16 cellular contexts compared by ENCODE assay signal in the genomic region with DNA sequence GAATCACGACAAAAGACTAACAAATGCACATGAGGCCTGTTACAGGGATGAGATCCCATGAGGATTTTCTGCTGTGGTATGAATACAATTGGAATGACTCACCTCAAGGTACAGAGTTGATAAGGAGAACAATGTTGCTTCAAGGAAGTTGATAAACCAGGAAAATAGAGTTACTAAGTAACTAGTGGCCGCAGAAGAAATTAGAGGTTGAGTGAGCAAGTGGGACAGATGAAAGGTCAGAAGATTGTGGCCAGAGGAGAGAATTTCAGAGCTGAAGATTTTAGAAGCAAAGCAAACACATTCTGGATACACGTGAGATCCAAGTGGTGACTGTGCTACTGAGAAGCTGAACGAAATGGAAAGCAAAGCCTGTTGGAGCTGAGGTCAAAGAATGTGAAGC.
DNase-seq lines count a peak whose midpoint lies in the region; ATAC-seq and TF ChIP-seq lines count a peak whose summit lies in the region.
"Had no signal": no experiment of that assay in that cellular context is flagged by ENCODE, and none has a peak within 500 bp of the region (broad histone marks: within the 10 kb centered on the region; RNA-seq: fewer than 3 reads in every experiment).

No MANE protein-coding gene starts in this region.

- TF ChIP-seq EP300 in stomach (IDR thresholded peaks at IDR 0.05) = no peak
- no peak for TF ChIP-seq EP300 in esophagus muscularis mucosa (IDR thresholded peaks at IDR 0.05)
- no peak for TF ChIP-seq EP300 in gastroesophageal sphincter (IDR thresholded peaks at IDR 0.05)

- WGBS in stomach, 5 donors = 22 to 44% (median 31%) methylated on average over 4 of the region's 4 CpGs
- 63% methylated on average over 4 of the region's 4 CpGs for WGBS in esophagus muscularis mucosa
- 57 to 58% methylated on average over 4 of the region's 4 CpGs for WGBS in gastroesophageal sphincter (ENCODE audit: low coverage in 1 of 2), 2 donors

- H3K36me3 ChIP-seq in adipocyte (ENCODE audit: control insufficient read depth, insufficient read depth, low read length, severe bottlenecking) (peaks cover 3% of the 10 kb centered on the region), stomach (peaks cover 0 to 7% (median 5%) of the 10 kb centered on the region in 4 donors), esophagus muscularis mucosa (peaks cover 0 to 16% (median 2%) of the 10 kb centered on the region in 4 donors), gastroesophageal sphincter (peaks cover 0 to 6% of the 10 kb centered on the region in 2 donors)
- H3K36me3 ChIP-seq: SJSA1 had no signal

- H3K9ac ChIP-seq in adipocyte (ENCODE audit: low read length) = no peak overlapping the region

- no peak overlapping the region for H3K4me3 ChIP-seq in adipocyte (ENCODE audit: low read length)
- H3K4me3 ChIP-seq in stomach = peak overlapping the region; percentile 22 to 32 (median 28)
- H3K4me3 ChIP-seq in esophagus muscularis mucosa = no peak overlapping the region
- no peak overlapping the region for H3K4me3 ChIP-seq in gastroesophageal sphincter
- H3K4me3 ChIP-seq: SJSA1, suprapubic skin had no signal

- no peak for TF ChIP-seq CTCF in stomach (IDR thresholded peaks at IDR 0.05)
- TF ChIP-seq CTCF in esophagus muscularis mucosa (IDR thresholded peaks at IDR 0.05) = no peak
- TF ChIP-seq CTCF in gastroesophageal sphincter (IDR thresholded peaks at IDR 0.05) = no peak

- TF ChIP-seq POLR2A in stomach (IDR thresholded peaks at IDR 0.05) = no peak
- TF ChIP-seq POLR2A in esophagus muscularis mucosa (IDR thresholded peaks at IDR 0.05; ENCODE audit: low read depth) = no peak
- no peak for TF ChIP-seq POLR2A in gastroesophageal sphincter (IDR thresholded peaks at IDR 0.05)

- H3K27me3 ChIP-seq in adipocyte (replicated peaks; ENCODE audit: control insufficient read depth, insufficient read depth, low read length) (no peaks in the 10 kb centered on the region), stomach (no peaks in the 10 kb centered on the region), esophagus muscularis mucosa (no peaks in the 10 kb centered on the region), gastroesophageal sphincter (no peaks in the 10 kb centered on the region)
- H3K27me3 ChIP-seq: SJSA1, suprapubic skin had no signal

- peak overlapping the region; percentile 83 to 91 (median 85) for H3K27ac ChIP-seq in stomach
- no peak overlapping the region for H3K27ac ChIP-seq in esophagus muscularis mucosa (replicated peaks in 1 of 4)
- H3K27ac ChIP-seq in gastroesophageal sphincter = peak overlapping the region in 1 of 4 donors; percentile 15
- H3K27ac ChIP-seq: SJSA1, suprapubic skin had no signal

- no peak for ATAC-seq in HG02610 (IDR thresholded peaks at IDR 0.05; ENCODE audit: unreplicated experiment)
- ATAC-seq in gastroesophageal sphincter = no peak
- ATAC-seq: activated naive CD8-positive, alpha-beta T cell treated with anti-CD3 and anti-CD28 coated beads, Interleukin-2, amount 50 U/mL, for 24 hours had no signal

- DNase-seq in HT-29 (ENCODE audit: low spot score) = peak; percentile 88
- DNase-seq in adipocyte (ENCODE audit: low read depth) = peak; percentile 39
- peak; percentile 96 for DNase-seq in kidney glomerular epithelial cell (lab: John Stamatoyannopoulos, UW)
- DNase-seq in stomach = peak; percentile 48
- DNase-seq in esophagus muscularis mucosa (ENCODE audit: extremely low spot score) = no peak
- DNase-seq in RPMI8226 = no peak
- DNase-seq: activated CD8-positive, alpha-beta memory T cell treated with anti-CD3 and anti-CD28 coated beads for 24 hours; activated naive CD8-positive, alpha-beta T cell treated with anti-CD3 and anti-CD28 coated beads, Interleukin-2, amount 50 U/mL, for 24 hours; GF-D8; naive B cell; NCI-H187; stimulated activated CD4-positive, alpha-beta T cell treated with anti-CD3 and anti-CD28 coated beads, Interleukin-2, amount 100 ng/mL, for 24 hours had no signal

- H3K9me3 ChIP-seq in adipocyte (ENCODE audit: control insufficient read depth, low read length) (no peaks in the 10 kb centered on the region), stomach (no peaks in the 10 kb centered on the region), esophagus muscularis mucosa (no peaks in the 10 kb centered on the region), gastroesophageal sphincter (no peaks in the 10 kb centered on the region)
- H3K9me3 ChIP-seq: SJSA1, suprapubic skin had no signal

- intact Hi-C loops in stomach (cut with DNase I; ENCODE audit: low total_unique reads) (no loop called here), esophagus muscularis mucosa (cut with DNase I) (no loop called here)

- H3K4me1 ChIP-seq in adipocyte (ENCODE audit: control insufficient read depth, insufficient read depth, low read length) = peaks cover 48% of the 10 kb centered on the region
- peaks cover 28 to 67% (median 53%) of the 10 kb centered on the region in 4 donors for H3K4me1 ChIP-seq in stomach
- H3K4me1 ChIP-seq in esophagus muscularis mucosa = peaks cover 3 to 20% (median 12%) of the 10 kb centered on the region in 4 donors
- H3K4me1 ChIP-seq in gastroesophageal sphincter = peaks cover 0 to 18% (median 3%) of the 10 kb centered on the region in 3 donors

Comparison
In these comparisons a context has a peak if more than half of its experiments do, and no peak if none do; other contexts are left out.
1. DNase-seq: peak in HT-29 (single experiment), adipocyte (single experiment), kidney glomerular epithelial cell (single experiment) and stomach (single experiment); none in esophagus muscularis mucosa (single experiment) and RPMI8226 (single experiment).
2. H3K4me3 ChIP-seq: peak in stomach (4 of 4); none in adipocyte (single experiment), esophagus muscularis mucosa (0 of 4) and gastroesophageal sphincter (0 of 2).
3. H3K27ac ChIP-seq: peak in stomach (5 of 5); none in esophagus muscularis mucosa (0 of 4).